In genomic region chr1:207644852-207645631, GRCh38 we compare ENCODE assay signal across 8 cellular contexts. TPM values are rescaled to one million over a fixed set of nuclear protein-coding genes. Genes with fewer than 3 reads are reported as not detected.
DNase-seq lines count a peak whose midpoint lies in the region; ATAC-seq and TF ChIP-seq lines count a peak whose summit lies in the region.

Gene CR1L, plus strand, starts transcription at chr1:207645133. Its CDS starts 101 bp downstream, at chr1:207645234.

- no peaks in the 10 kb centered on the region for H3K36me3 ChIP-seq in Karpas-422 (ENCODE audit: insufficient read depth, low read length)

- H3K27me3 Mint-ChIP-seq in naive thymus-derived CD8-positive, alpha-beta T cell = peaks cover 14 to 19% (median 18%) of the 10 kb centered on the region in 5 donors
- H3K27me3 Mint-ChIP-seq in stimulated activated naive B cell treated with anti-CD40 and anti-IgM and Interleukin-4, amounts not matched to agents 10 μg/mL and 1 μg/mL and 100 μg/mL, for 72 hours = no peaks in the 10 kb centered on the region

- no peak for TF ChIP-seq CTCF in GM10248 (IDR thresholded peaks at IDR 0.05; ENCODE audit: control extremely low read depth, extremely low read depth, low read depth, missing control alignments)

- H3K27ac ChIP-seq in Karpas-422 (ENCODE audit: low read length) = no peak within 1 kb of the TSS

- no peaks in the 10 kb centered on the region for H3K9me2 ChIP-seq in Karpas-422 (replicated peaks; ENCODE audit: insufficient read depth, low read length)

- POLR2A ChIA-PET in GM10248 (lab: Yijun Ruan, JAX) = no interaction called here
- POLR2A ChIA-PET in naive thymus-derived CD8-positive, alpha-beta T cell (lab: Charles Lee) = no interaction called here

- peaks cover 0 to 2% (median 0%) of the 10 kb centered on the region in 3 donors for H3K36me3 Mint-ChIP-seq in naive thymus-derived CD8-positive, alpha-beta T cell
- H3K36me3 Mint-ChIP-seq in stimulated activated naive B cell treated with anti-CD40 and anti-IgM and Interleukin-4, amounts not matched to agents 10 μg/mL and 1 μg/mL and 100 μg/mL, for 72 hours = no peaks in the 10 kb centered on the region

- no peaks in the 10 kb centered on the region for H4K20me1 ChIP-seq in Karpas-422 (ENCODE audit: insufficient read depth, low read depth, low read length)

- H3K4me2 ChIP-seq in Karpas-422 (ENCODE audit: low read depth, low read length, poor library complexity, severe bottlenecking) = no peak within 1 kb of the TSS

- no peaks in the 10 kb centered on the region for H3K27me3 ChIP-seq in Karpas-422 (ENCODE audit: low read length)

- CTCF ChIA-PET in GM10248 (lab: Yijun Ruan, JAX) = interaction anchor here (1.7 kb wide), 1 partner anchor 24 kb away, joined by 4 read pairs; no protein-coding TSS in a partner anchor

- DNase-seq in GM10248 (ENCODE audit: extremely low spot score) = peak; percentile 81
- DNase-seq in NCI-H82 (lab: John Stamatoyannopoulos, UW) = peak; percentile 93
- peak; percentile 85 for DNase-seq in activated T-cell treated with anti-CD3 and anti-CD28 coated beads, Interleukin-2, amount 50 U/mL, for 48 hours
- peak; percentile 31 for DNase-seq in fibroblast of gingiva (ENCODE audit: low read depth)
- DNase-seq in naive thymus-derived CD8-positive, alpha-beta T cell = peak; percentile 55 to 85 (median 72)
- DNase-seq in stimulated activated naive B cell treated with anti-CD40 and anti-IgM and Interleukin-4, amounts not matched to agents 10 μg/mL and 1 μg/mL and 100 μg/mL, for 72 hours = peak; percentile 76
- no peak for DNase-seq in Karpas-422

- H3K4me1 ChIP-seq in Karpas-422 (ENCODE audit: low read length) = no peaks in the 10 kb centered on the region

- no peaks in the 10 kb centered on the region for H3K79me2 ChIP-seq in Karpas-422 (ENCODE audit: low read length)

- no peak within 1 kb of the TSS for H3K4me3 ChIP-seq in Karpas-422 (ENCODE audit: low read length)

- H3K9me3 ChIP-seq in Karpas-422 (ENCODE audit: low read length) = no peaks in the 10 kb centered on the region

- peak; percentile 92 for ATAC-seq in HG02678 (IDR thresholded peaks at IDR 0.05; ENCODE audit: unreplicated experiment)
- peak; percentile 99 for ATAC-seq in naive thymus-derived CD8-positive, alpha-beta T cell
- peak; percentile 99 for ATAC-seq in stimulated activated naive B cell treated with anti-CD40 and anti-IgM and Interleukin-4, amounts not matched to agents 10 μg/mL and 1 μg/mL and 100 μg/mL, for 72 hours (replicated peaks)

- H3K9ac ChIP-seq in Karpas-422 (ENCODE audit: low read length) = no peak within 1 kb of the TSS

- peak within 1 kb of the TSS; percentile 75 to 90 (median 80) for H3K4me3 Mint-ChIP-seq in naive thymus-derived CD8-positive, alpha-beta T cell
- H3K4me3 Mint-ChIP-seq in stimulated activated naive B cell treated with anti-CD40 and anti-IgM and Interleukin-4, amounts not matched to agents 10 μg/mL and 1 μg/mL and 100 μg/mL, for 72 hours = peak within 1 kb of the TSS; percentile 84 to 88

- peaks cover 6 to 14% (median 8%) of the 10 kb centered on the region in 4 donors for H3K4me1 Mint-ChIP-seq in naive thymus-derived CD8-positive, alpha-beta T cell
- peaks cover 11 to 23% of the 10 kb centered on the region in 2 donors for H3K4me1 Mint-ChIP-seq in stimulated activated naive B cell treated with anti-CD40 and anti-IgM and Interleukin-4, amounts not matched to agents 10 μg/mL and 1 μg/mL and 100 μg/mL, for 72 hours

- no peaks in the 10 kb centered on the region for H3K9me3 Mint-ChIP-seq in naive thymus-derived CD8-positive, alpha-beta T cell
- H3K9me3 Mint-ChIP-seq in stimulated activated naive B cell treated with anti-CD40 and anti-IgM and Interleukin-4, amounts not matched to agents 10 μg/mL and 1 μg/mL and 100 μg/mL, for 72 hours = no peaks in the 10 kb centered on the region

- no peak within 1 kb of the TSS for H2AFZ ChIP-seq in Karpas-422 (ENCODE audit: low read length)

- H3K27ac Mint-ChIP-seq in naive thymus-derived CD8-positive, alpha-beta T cell = no peak within 1 kb of the TSS
- peak within 1 kb of the TSS; percentile 42 for H3K27ac Mint-ChIP-seq in stimulated activated naive B cell treated with anti-CD40 and anti-IgM and Interleukin-4, amounts not matched to agents 10 μg/mL and 1 μg/mL and 100 μg/mL, for 72 hours

RNA-seq across cellular contexts. Expression of gene CR1L, which starts in this region (rescaled TPM):
- not detected for total RNA-seq in naive thymus-derived CD8-positive, alpha-beta T cell
- polyA plus RNA-seq in naive thymus-derived CD8-positive, alpha-beta T cell = not detected
- total RNA-seq in Karpas-422 (2014; rRNA removed; shearing (Covaris generic); ENCODE audit: low replicate concordance) = not detected in 2 replicates

Comparison
In these comparisons a context has a peak if more than half of its experiments do, and no peak if none do; other contexts are left out.
1. Peak in DNase-seq and ATAC-seq in naive thymus-derived CD8-positive, alpha-beta T cell; RNA of the gene not detected or under 1 TPM.